In the genomic region with DNA sequence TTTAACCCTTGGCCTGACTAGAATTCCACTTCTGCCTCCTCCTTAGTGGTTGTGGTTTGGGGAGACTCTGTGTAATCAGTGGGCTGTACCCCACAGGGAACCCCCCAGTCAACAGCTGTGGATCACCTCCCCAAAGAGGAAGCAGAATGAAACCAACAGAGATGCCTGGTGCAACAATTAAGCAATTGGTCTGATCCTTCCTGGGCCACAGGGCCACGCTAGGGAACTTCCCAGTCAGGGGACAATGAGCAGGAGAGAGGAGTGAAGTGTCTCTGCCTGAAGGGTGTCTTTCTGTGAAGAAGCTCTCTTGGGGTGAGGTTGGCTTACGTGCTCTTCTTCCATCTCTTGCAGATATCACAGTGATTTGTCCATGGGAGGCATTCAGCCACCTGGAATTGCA, we compare ENCODE assay signal across 18 cellular contexts. TPM values are rescaled to one million over a fixed set of nuclear protein-coding genes. Genes with fewer than 3 reads are reported as not detected.
DNase-seq lines count a peak whose midpoint lies in the region; ATAC-seq and TF ChIP-seq lines count a peak whose summit lies in the region.
"Had no signal": no experiment of that assay in that cellular context is flagged by ENCODE, and none has a peak within 500 bp of the region (broad histone marks: within the 10 kb centered on the region; RNA-seq: fewer than 3 reads in every experiment).

No MANE protein-coding gene starts in this region.

- CTCF ChIA-PET in A673 (lab: Charles Lee), result no interaction called here

- no peak overlapping the region for H3K4me3 ChIP-seq in lung
- no peak overlapping the region for H3K4me3 ChIP-seq in A673 (ENCODE audit: low read depth, low read length, poor library complexity, severe bottlenecking)
- H3K4me3 ChIP-seq: prostate gland had no signal

- ATAC-seq in HG02870 (IDR thresholded peaks at IDR 0.05; ENCODE audit: unreplicated experiment) (peak; percentile 58), lung (ENCODE audit: insufficient read depth, low FRiP score) (no peak), GM19351 (IDR thresholded peaks at IDR 0.05; ENCODE audit: unreplicated experiment) (no peak), GM18867 (IDR thresholded peaks at IDR 0.05; ENCODE audit: unreplicated experiment) (no peak)

- peaks cover 77% of the 10 kb centered on the region for H3K4me1 Mint-ChIP-seq in CD14-positive monocyte

- no peaks in the 10 kb centered on the region for H3K27me3 Mint-ChIP-seq in CD14-positive monocyte (ENCODE audit: low read depth in 3 of 3)
- H3K27me3 Mint-ChIP-seq: natural killer cell treated with Interleukin-12 subunit alpha and Interleukin-12 subunit beta and Interleukin-15 and Interleukin-18, amount 100 ng/mL, for 72 hours had no signal

- H3K9me3 Mint-ChIP-seq in CD14-positive monocyte, result no peaks in the 10 kb centered on the region
- H3K9me3 Mint-ChIP-seq: endodermal cell; natural killer cell treated with Interleukin-12 subunit alpha and Interleukin-12 subunit beta and Interleukin-15 and Interleukin-18, amount 100 ng/mL, for 72 hours had no signal

- H3K27ac ChIP-seq in lung (ENCODE audit: low read depth in 1 of 2, low read length in 1 of 2) (peak overlapping the region in 1 of 2 donors; percentile 10), A673 (ENCODE audit: low read depth, low read length, poor library complexity, severe bottlenecking) (no peak overlapping the region)
- H3K27ac ChIP-seq: prostate gland had no signal

- peak overlapping the region; percentile 62 to 89 for H3K4me3 Mint-ChIP-seq in CD14-positive monocyte
- H3K4me3 Mint-ChIP-seq: endodermal cell; natural killer cell treated with Interleukin-12 subunit alpha and Interleukin-12 subunit beta and Interleukin-15 and Interleukin-18, amount 100 ng/mL, for 72 hours had no signal

- DNase-seq in CD14-positive monocyte (ENCODE audit: low spot score), result peak; percentile 88
- peak; percentile 15 for DNase-seq in OCI-M1 (lab: John Stamatoyannopoulos, UW)
- peak; percentile 42 for DNase-seq in lung (ENCODE audit: low spot score)
- DNase-seq in NCI-H1048 (lab: John Stamatoyannopoulos, UW), result no peak
- no peak for DNase-seq in A673 (ENCODE audit: low spot score)
- DNase-seq: activated CD4-positive, alpha-beta T cell treated with anti-CD3 and anti-CD28 coated beads, Interleukin-2, amount 50 U/mL, for 4 hours; DMS153; endodermal cell; GOT3; left cardiac atrium; MM.1S; NCI-H2227 treated with DMSO at 0.1 percent for 48 hours had no signal

- H3K27ac Mint-ChIP-seq in CD14-positive monocyte, result peak overlapping the region; percentile 95 to 100 (median 99)
- H3K27ac Mint-ChIP-seq: endodermal cell had no signal

- no TSS peak for BruUV-seq in A673 (replicated peaks; lab: Mats Ljungman, UMichigan)

- H3K4me1 ChIP-seq in lung (ENCODE audit: control insufficient read depth in 2 of 2, insufficient read depth in 2 of 2, low read length in 2 of 2), result no peaks in the 10 kb centered on the region
- no peaks in the 10 kb centered on the region for H3K4me1 ChIP-seq in A673 (ENCODE audit: insufficient read depth, low read length, poor library complexity, severe bottlenecking)
- H3K4me1 ChIP-seq: prostate gland had no signal

- POLR2A ChIA-PET in A673 (lab: Charles Lee; ENCODE audit: low non-redundant PET), result no interaction called here

- H3K36me3 ChIP-seq in lung (ENCODE audit: control insufficient read depth in 2 of 2, insufficient read depth in 2 of 2, low read length in 2 of 2), result no peaks in the 10 kb centered on the region
- no peaks in the 10 kb centered on the region for H3K36me3 ChIP-seq in A673 (ENCODE audit: insufficient read depth, low read length, poor library complexity, severe bottlenecking)
- H3K36me3 ChIP-seq: prostate gland had no signal

- 26 to 76% methylated on average over 2 of the region's 2 CpGs for WGBS in lung, 2 donors

- intact Hi-C loops in CD14-positive monocyte (cut with micrococcal nuclease) (loop anchor here in 1 of 2 donors (2.0 kb wide), 1 partner anchor 20 kb away; a partner anchor contains a TSS), A673 (cut with micrococcal nuclease; ENCODE audit: unreplicated experiment) (no loop called here)

- H3K9me3 ChIP-seq in lung (ENCODE audit: control insufficient read depth in 2 of 2, insufficient read depth in 1 of 2, low read length in 1 of 2) (no peaks in the 10 kb centered on the region), A673 (ENCODE audit: low read depth, low read length, poor library complexity, severe bottlenecking) (no peaks in the 10 kb centered on the region)
- H3K9me3 ChIP-seq: prostate gland had no signal

- no peaks in the 10 kb centered on the region for H3K36me3 Mint-ChIP-seq in CD14-positive monocyte
- H3K36me3 Mint-ChIP-seq: natural killer cell treated with Interleukin-12 subunit alpha and Interleukin-12 subunit beta and Interleukin-15 and Interleukin-18, amount 100 ng/mL, for 72 hours had no signal

- H3K27me3 ChIP-seq in lung (ENCODE audit: control insufficient read depth, insufficient read depth), result no peaks in the 10 kb centered on the region
- no peaks in the 10 kb centered on the region for H3K27me3 ChIP-seq in A673 (replicated peaks; ENCODE audit: insufficient read depth, low read depth, low read length, poor library complexity)

- TF ChIP-seq CTCF in CD14-positive monocyte (IDR thresholded peaks at IDR 0.05), result no peak
- TF ChIP-seq CTCF in lung (IDR thresholded peaks at IDR 0.05; ENCODE audit: control extremely low read depth, extremely low read depth), result no peak
- no peak for TF ChIP-seq CTCF in A673 (conservative IDR thresholded peaks at IDR 0.05; ENCODE audit: low read depth, low read length)

RNA-seq across cellular contexts. Expression of a gene that starts 8.2 kb away (rescaled TPM):
- polyA plus RNA-seq in CD14-positive monocyte (under 1 TPM in 1 of 2 donors, not detected in 1; 0.33 TPM), lung (under 1 TPM in 1 of 2 donors, not detected in 1; 0.08 TPM)
- total RNA-seq in lung (under 1 TPM in 1 of 2 donors, not detected in 1; 0.88 TPM), A673 (2021) (not detected in 2 replicates)
- total RNA-seq: endodermal cell; left cardiac atrium; natural killer cell treated with Interleukin-12 subunit alpha and Interleukin-12 subunit beta and Interleukin-15 and Interleukin-18, amount 100 ng/mL, for 72 hours; prostate gland; SK-MEL-5 had no signal

RNA-seq across cellular contexts. Expression of a gene that starts 19.6 kb away (rescaled TPM):
- polyA plus RNA-seq in CD14-positive monocyte (1,000 to 10,000 TPM; 1,854 to 2,228 TPM), lung (100 to 1,000 TPM; 269 to 597 TPM)
- total RNA-seq in lung (100 to 1,000 TPM in 1 of 2 donors, 10 to 100 TPM in 1; 66.5 to 250 TPM), A673 (2021) (88.1 and 122 TPM in 2 replicates)

RNA-seq across cellular contexts. Expression of a gene that starts 42.7 kb away (rescaled TPM):
- polyA plus RNA-seq in CD14-positive monocyte, result 1 to 10 TPM; 2.5 TPM
- 10 to 100 TPM; 13.6 to 64.6 TPM for total RNA-seq in lung
- polyA plus RNA-seq in lung, result 1 to 10 TPM; 1.9 to 7.2 TPM
- not detected in 2 replicates for total RNA-seq in A673 (2021)

Comparison
In these comparisons a context has a peak if more than half of its experiments do, and no peak if none do; other contexts are left out.
1. DNase-seq: peak in CD14-positive monocyte (single experiment), OCI-M1 (single experiment) and lung (single experiment); none in NCI-H1048 (single experiment) and A673 (single experiment).
2. RNA of a gene that starts 42.7 kb away (total RNA-seq): 13.6 to 64.6 TPM in lung; not detected in A673; every median in the first group is over 10 times any median in the second.